Comparison of ENCODE assay signal across 19 cellular contexts in genomic region chr22:49997221-49997599, GRCh38. TPM values are rescaled to one million over a fixed set of nuclear protein-coding genes. Genes with fewer than 3 reads are reported as not detected.
A peak's percentile ranks its signal among the peaks of the same experiment; 100 is the strongest.
DNase-seq lines count a peak whose midpoint lies in the region; ATAC-seq, FAIRE-seq and TF ChIP-seq lines count a peak whose summit lies in the region.
"Had no signal": no experiment of that assay in that cellular context is flagged by ENCODE, and none has a peak within 500 bp of the region (broad histone marks: within the 10 kb centered on the region; RNA-seq: fewer than 3 reads in every experiment).

No MANE protein-coding gene starts in this region.

- H4K20me1 ChIP-seq in MM.1S (ENCODE audit: insufficient read depth, low read length), result no peaks in the 10 kb centered on the region

- H2AFZ ChIP-seq in MM.1S (ENCODE audit: low read length), result no peak overlapping the region
- H2AFZ ChIP-seq: neural progenitor cell had no signal

- no peak overlapping the region for H3K9ac ChIP-seq in MM.1S (ENCODE audit: low read length)
- H3K9ac ChIP-seq: neural progenitor cell had no signal

- no peak overlapping the region for H3K4me2 ChIP-seq in MM.1S (ENCODE audit: low read depth, low read length)
- H3K4me2 ChIP-seq: neural progenitor cell had no signal

- intact Hi-C loops in sciatic nerve (cut with DNase I), result no loop called here

- in situ Hi-C loops in GM13976 (cut with MboI; ENCODE audit: low sequenced_read_pairs, unreplicated experiment), result no loop called here

- no peaks in the 10 kb centered on the region for H3F3A ChIP-seq in MM.1S (ENCODE audit: insufficient read depth, low read length)

- no peaks in the 10 kb centered on the region for H3K9me2 ChIP-seq in MM.1S (replicated peaks; ENCODE audit: insufficient read depth, low read length)

- DNase-seq in activated CD4-positive, CD25-positive, alpha-beta regulatory T cell treated with anti-CD3 and anti-CD28 coated beads, Interleukin-2, amount 50 U/mL, for 72 hours, result peak; percentile 28
- no peak for DNase-seq in activated CD4-positive, CD25-positive, alpha-beta regulatory T cell (lab: John Stamatoyannopoulos, UW)
- DNase-seq in GM13976 (ENCODE audit: low spot score) (peak; percentile 40), hepatic stellate cell (ENCODE audit: low spot score) (peak; percentile 2), sciatic nerve (ENCODE audit: low spot score) (peak; percentile 59), HTR-8/SVneo (ENCODE audit: insufficient read length, low spot score) (no peak), T1000 (lab: John Stamatoyannopoulos, UW) (no peak), MM.1S (no peak)
- DNase-seq: activated CD8-positive, alpha-beta T cell treated with anti-CD3 and anti-CD28 coated beads, Interleukin-2, amount 10 ng/mL, durations not matched to agents 7 days and 5 days; caudate nucleus; CD4-positive, alpha-beta memory T cell; effector CD4-positive, alpha-beta T cell; NCI-H1417 treated with DMSO at 0.1 percent for 48 hours had no signal

- TF ChIP-seq CTCF in GM13976 (IDR thresholded peaks at IDR 0.05; ENCODE audit: borderline replicate concordance, control extremely low read depth, extremely low read depth, insufficient read depth, missing control alignments) (no peak), MM.1S (IDR thresholded peaks at IDR 0.05; ENCODE audit: low read length) (no peak)

- H3K27me3 ChIP-seq in MM.1S (replicated peaks; ENCODE audit: insufficient read depth, low read length), result peaks cover 25% of the 10 kb centered on the region
- H3K27me3 ChIP-seq: right atrium auricular region had no signal

- H3K9me3 ChIP-seq in MM.1S (replicated peaks; ENCODE audit: insufficient read depth, low read length), result no peaks in the 10 kb centered on the region
- H3K9me3 ChIP-seq: right atrium auricular region had no signal

- H3K27ac ChIP-seq in MM.1S (ENCODE audit: low read length), result no peak overlapping the region
- H3K27ac ChIP-seq: neural progenitor cell, right atrium auricular region had no signal

- no peak for FAIRE-seq in HTR-8/SVneo (lab: Jason Lieb, UNC)
- FAIRE-seq: islet of Langerhans had no signal

- no peak for ATAC-seq in sciatic nerve
- ATAC-seq: activated CD8-positive, alpha-beta T cell treated with anti-CD3 and anti-CD28 coated beads, Interleukin-2, amount 10 ng/mL, durations not matched to agents 7 days and 5 days; SK-N-SH treated with all-trans-retinoic acid at 6 μM for 48 hours had no signal

- H3K4me3 ChIP-seq in MM.1S (ENCODE audit: low read length), result no peak overlapping the region
- H3K4me3 ChIP-seq: neural progenitor cell, right atrium auricular region had no signal

- H3K79me2 ChIP-seq in MM.1S (ENCODE audit: low read length), result no peaks in the 10 kb centered on the region

- H3K4me1 ChIP-seq in MM.1S (ENCODE audit: low read length), result no peaks in the 10 kb centered on the region

- H3K36me3 ChIP-seq in MM.1S (replicated peaks; ENCODE audit: insufficient read depth, low read length), result no peaks in the 10 kb centered on the region
- H3K36me3 ChIP-seq: neural progenitor cell, right atrium auricular region had no signal

RNA-seq across cellular contexts. Expression of gene IL17REL, which starts 15.4 kb away (rescaled TPM):
- not detected for total RNA-seq in sciatic nerve
- total RNA-seq: activated CD8-positive, alpha-beta T cell treated with anti-CD3 and anti-CD28 coated beads, Interleukin-2, amount 10 ng/mL, durations not matched to agents 7 days and 5 days; activated T-helper 2 cell treated with anti-CD3 and anti-CD28 coated beads, Interferon-gamma antibody, Interleukin-2, Interleukin-4, amounts not matched to agents 10 μg/mL and 5 μg/mL and 100 μg/mL, durations not matched to agents 14 hours and 24 hours and 36 hours; CD4-positive, alpha-beta memory T cell; NCI-H460; right atrium auricular region had no signal

RNA-seq across cellular contexts. Expression of gene PIM3, which starts 36.6 kb away (rescaled TPM):
- 62.2 TPM for total RNA-seq in sciatic nerve

Comparison
In these comparisons a context has a peak if more than half of its experiments do, and no peak if none do; other contexts are left out.
1. DNase-seq: peak in activated CD4-positive, CD25-positive, alpha-beta regulatory T cell treated with anti-CD3 and anti-CD28 coated beads, Interleukin-2, amount 50 U/mL, for 72 hours (single experiment), GM13976 (single experiment), hepatic stellate cell (single experiment) and sciatic nerve (single experiment); none in activated CD4-positive, CD25-positive, alpha-beta regulatory T cell (0 of 4), HTR-8/SVneo (single experiment), T1000 (single experiment) and MM.1S (single experiment).